ENCODE assay signal across 8 cellular contexts in genomic region chr16:66604376-66605176, GRCh38. TPM values are rescaled to one million over a fixed set of nuclear protein-coding genes. Genes with fewer than 3 reads are reported as not detected.
DNase-seq lines count a peak whose midpoint lies in the region; ATAC-seq and TF ChIP-seq lines count a peak whose summit lies in the region.

TSS of gene CMTM3 (plus strand) at chr16:66604704. CDS start at chr16:66604806, 102 bp downstream.

- H3K27me3 ChIP-seq in ectodermal cell (ENCODE audit: control insufficient read depth, insufficient read depth, low read length, poor library complexity, severe bottlenecking), result no peaks in the 10 kb centered on the region

- H3K36me3 ChIP-seq in ectodermal cell (ENCODE audit: control insufficient read depth, insufficient read depth, low read length), result peaks cover 1% of the 10 kb centered on the region

- peak within 1 kb of the TSS; percentile 57 for H3K27ac ChIP-seq in ectodermal cell (ENCODE audit: insufficient read depth, low read depth, low read length, poor library complexity, severe bottlenecking)

- no peaks in the 10 kb centered on the region for H3K9me3 ChIP-seq in ectodermal cell (ENCODE audit: control insufficient read depth, low read length)

- H3K4me1 ChIP-seq in ectodermal cell (ENCODE audit: control insufficient read depth, insufficient read depth, low read length), result peaks cover 9% of the 10 kb centered on the region

- peak within 1 kb of the TSS; percentile 72 for H3K4me3 ChIP-seq in ectodermal cell (ENCODE audit: insufficient read depth, low read depth, low read length)

- 0% methylated on average over 93 to 96 of the region's 96 CpGs for WGBS in ectodermal cell, 2 experiments

- peak; percentile 44 for ATAC-seq in HG02571 (IDR thresholded peaks at IDR 0.05; ENCODE audit: unreplicated experiment)

- TF ChIP-seq CTCF in GM12872 (IDR thresholded peaks at IDR 0.05; ENCODE audit: insufficient read depth, low read depth, low read length), result peak; percentile 54; the same call in 2 of the 3 replicates

- DNase-seq in NCI-H2171 (lab: John Stamatoyannopoulos, UW), result peak; percentile 68
- DNase-seq in activated CD4-positive, alpha-beta T cell treated with anti-CD3 and anti-CD28 coated beads, Interleukin-2, amount 50 U/mL, for 4 hours, result peak; percentile 65 to 70
- peak; percentile 38 for DNase-seq in medulla oblongata (ENCODE audit: extremely low spot score)
- DNase-seq in stimulated activated CD8-positive, alpha-beta memory T cell treated with anti-CD3 and anti-CD28 coated beads, Interleukin-15, amount 100 ng/mL, for 4 hours (ENCODE audit: low read depth in 2 of 2), result peak; percentile 34 to 59
- no peak for DNase-seq in cortex of kidney (lab: John Stamatoyannopoulos, UW)

RNA-seq across cellular contexts. Expression of gene CMTM3, which starts in this region (rescaled TPM):
- 67.1 TPM for polyA plus RNA-seq in ectodermal cell (2013, experiment 1 of 4)
- 75.4 TPM for polyA plus RNA-seq in ectodermal cell (2013, experiment 2 of 4)
- 63.3 TPM for polyA plus RNA-seq in ectodermal cell (2013, experiment 3 of 4)
- polyA plus RNA-seq in ectodermal cell (2013, experiment 4 of 4), result 71.7 TPM
